ENCODE assay signal across 1 cellular context in the genomic region with DNA sequence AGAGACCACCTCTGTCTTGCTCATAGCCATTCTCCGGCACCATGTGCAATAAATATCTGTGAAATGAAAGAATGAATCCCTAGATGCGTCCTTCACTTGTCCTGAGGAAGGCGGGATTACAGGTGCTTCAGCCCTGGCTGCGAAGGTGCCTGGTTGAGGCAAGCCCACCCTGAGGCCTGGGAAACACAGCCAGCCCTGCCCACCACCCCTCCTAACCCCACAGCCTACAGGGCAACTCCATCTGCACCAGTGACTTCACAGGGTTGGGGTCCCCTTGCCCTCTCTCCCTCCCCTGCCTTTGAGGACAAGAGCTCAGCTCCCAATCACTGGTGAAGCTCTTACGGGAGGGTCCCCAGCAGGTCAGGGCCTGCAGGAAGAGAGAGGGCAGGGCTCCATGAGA.
TF ChIP-seq lines count a peak whose summit lies in the region.

No MANE protein-coding gene starts in this region.

TF ChIP-seq in K562, 482 proteins besides CTCF, POLR2A, EP300 and RAD21:
- TF ChIP-seq RNF2 (IDR thresholded peaks at IDR 0.05) (no peak), ZNF583 (CRISPR knock-in tag; IDR thresholded peaks at IDR 0.05) (no peak), ZNF445 (CRISPR knock-in tag; IDR thresholded peaks at IDR 0.05; ENCODE audit: low read depth) (no peak), ZNF282 (CRISPR knock-in tag; IDR thresholded peaks at IDR 0.05) (no peak), ZNF609 (CRISPR knock-in tag; IDR thresholded peaks at IDR 0.05; ENCODE audit: borderline replicate concordance) (no peak), ZBTB1 (CRISPR knock-in tag; IDR thresholded peaks at IDR 0.05; ENCODE audit: borderline replicate concordance, low read depth) (no peak), FOXJ3 (CRISPR knock-in tag; IDR thresholded peaks at IDR 0.05) (no peak), ZNF507 (tag; conservative IDR thresholded peaks at IDR 0.05) (no peak), XRCC5 (IDR thresholded peaks at IDR 0.05; ENCODE audit: low read depth, low read length) (no peak), ZNF274 (IDR thresholded peaks at IDR 0.05; ENCODE audit: borderline replicate concordance, low read depth, low read length) (no peak), ZNF384 (IDR thresholded peaks at IDR 0.05; ENCODE audit: low read depth, low read length) (no peak), E2F1 (CRISPR knock-in tag; IDR thresholded peaks at IDR 0.05) (no peak), IRF2 (CRISPR knock-in tag; IDR thresholded peaks at IDR 0.05) (no peak), NR1H2 (CRISPR knock-in tag; IDR thresholded peaks at IDR 0.05) (no peak), ZNF398 (CRISPR knock-in tag; IDR thresholded peaks at IDR 0.05) (no peak), YBX1 (IDR thresholded peaks at IDR 0.05) (no peak)
- TF ChIP-seq, protein P1, sequence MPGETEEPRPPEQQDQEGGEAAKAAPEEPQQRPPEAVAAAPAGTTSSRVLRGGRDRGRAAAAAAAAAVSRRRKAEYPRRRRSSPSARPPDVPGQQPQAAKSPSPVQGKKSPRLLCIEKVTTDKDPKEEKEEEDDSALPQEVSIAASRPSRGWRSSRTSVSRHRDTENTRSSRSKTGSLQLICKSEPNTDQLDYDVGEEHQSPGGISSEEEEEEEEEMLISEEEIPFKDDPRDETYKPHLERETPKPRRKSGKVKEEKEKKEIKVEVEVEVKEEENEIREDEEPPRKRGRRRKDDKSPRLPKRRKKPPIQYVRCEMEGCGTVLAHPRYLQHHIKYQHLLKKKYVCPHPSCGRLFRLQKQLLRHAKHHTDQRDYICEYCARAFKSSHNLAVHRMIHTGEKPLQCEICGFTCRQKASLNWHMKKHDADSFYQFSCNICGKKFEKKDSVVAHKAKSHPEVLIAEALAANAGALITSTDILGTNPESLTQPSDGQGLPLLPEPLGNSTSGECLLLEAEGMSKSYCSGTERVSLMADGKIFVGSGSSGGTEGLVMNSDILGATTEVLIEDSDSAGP (CRISPR knock-in tag; IDR thresholded peaks at IDR 0.05) = no peak
- TF ChIP-seq, protein P2, sequence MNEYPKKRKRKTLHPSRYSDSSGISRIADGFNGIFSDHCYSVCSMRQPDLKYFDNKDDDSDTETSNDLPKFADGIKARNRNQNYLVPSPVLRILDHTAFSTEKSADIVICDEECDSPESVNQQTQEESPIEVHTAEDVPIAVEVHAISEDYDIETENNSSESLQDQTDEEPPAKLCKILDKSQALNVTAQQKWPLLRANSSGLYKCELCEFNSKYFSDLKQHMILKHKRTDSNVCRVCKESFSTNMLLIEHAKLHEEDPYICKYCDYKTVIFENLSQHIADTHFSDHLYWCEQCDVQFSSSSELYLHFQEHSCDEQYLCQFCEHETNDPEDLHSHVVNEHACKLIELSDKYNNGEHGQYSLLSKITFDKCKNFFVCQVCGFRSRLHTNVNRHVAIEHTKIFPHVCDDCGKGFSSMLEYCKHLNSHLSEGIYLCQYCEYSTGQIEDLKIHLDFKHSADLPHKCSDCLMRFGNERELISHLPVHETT (CRISPR knock-in tag; conservative IDR thresholded peaks at IDR 0.05 in 1 of 2, IDR thresholded peaks at IDR 0.05 in 1 of 2) = no peak
